8 cellular contexts compared by ENCODE assay signal in genomic region chr19:3376089-3376455, GRCh38. TPM values are rescaled to one million over a fixed set of nuclear protein-coding genes. Genes with fewer than 3 reads are reported as not detected.
DNase-seq lines count a peak whose midpoint lies in the region; ATAC-seq and TF ChIP-seq lines count a peak whose summit lies in the region.
"Not testable (repeated sequence)": the region's sequence is repeated elsewhere in the genome, so short reads cannot be mapped to it uniquely, and the experiment has no call there.

No MANE protein-coding gene starts in this region.

- H3K79me2 ChIP-seq in fibroblast of lung (ENCODE audit: control insufficient read depth, insufficient read depth, low read length) = peaks cover 80% of the 10 kb centered on the region

- H3K27ac Mint-ChIP-seq in CD14-positive monocyte = peak overlapping the region in 4 of 7 donors; percentile 33 to 53 (median 46)
- H3K27ac Mint-ChIP-seq in WTC11 = not testable (repeated sequence)

- DNase-seq in CD14-positive monocyte (ENCODE audit: low spot score); WTC11 (ENCODE audit: low spot score); caudate nucleus (lab: John Stamatoyannopoulos, UW); fibroblast of lung (ENCODE audit: low read depth in 2 of 2); ovary; spleen; transverse colon: not testable (repeated sequence)

- peak overlapping the region; percentile 87 for H3K27ac ChIP-seq in caudate nucleus (ENCODE audit: low read depth, low read length)
- peak overlapping the region; percentile 65 for H3K27ac ChIP-seq in fibroblast of lung (ENCODE audit: insufficient read depth, low read length)
- peak overlapping the region; percentile 97 to 99 for H3K27ac ChIP-seq in liver (ENCODE audit: low read depth in 1 of 2, low read length in 2 of 2)
- peak overlapping the region; percentile 81 to 87 for H3K27ac ChIP-seq in ovary
- peak overlapping the region; percentile 10 to 86 (median 81) for H3K27ac ChIP-seq in spleen
- peak overlapping the region; percentile 81 to 99 (median 92) for H3K27ac ChIP-seq in transverse colon

- peaks cover 19% of the 10 kb centered on the region for H3K4me1 ChIP-seq in fibroblast of lung (ENCODE audit: control insufficient read depth, extremely low read depth, insufficient read depth, low read length)
- H3K4me1 ChIP-seq in liver (ENCODE audit: control insufficient read depth in 4 of 4, insufficient read depth in 4 of 4, low read length in 3 of 4) = peaks cover 11 to 59% (median 42%) of the 10 kb centered on the region in 4 donors
- H3K4me1 ChIP-seq in ovary (ENCODE audit: insufficient read depth) = peaks cover 23% of the 10 kb centered on the region
- peaks cover 6 to 100% (median 67%) of the 10 kb centered on the region in 6 donors for H3K4me1 ChIP-seq in spleen
- peaks cover 8 to 37% (median 18%) of the 10 kb centered on the region in 4 donors for H3K4me1 ChIP-seq in transverse colon

- H3K4me3 Mint-ChIP-seq in CD14-positive monocyte, WTC11: not testable (repeated sequence)

- TF ChIP-seq POLR2A in ovary (IDR thresholded peaks at IDR 0.05); spleen (IDR thresholded peaks at IDR 0.05); transverse colon (IDR thresholded peaks at IDR 0.05): not testable (repeated sequence)

- not testable (repeated sequence) for TF ChIP-seq CTCF in CD14-positive monocyte (IDR thresholded peaks at IDR 0.05); WTC11 (IDR thresholded peaks at IDR 0.05); fibroblast of lung (conservative IDR thresholded peaks at IDR 0.05 in 1 of 2, IDR thresholded peaks at IDR 0.05 in 1 of 2; ENCODE audit: low read depth in 1 of 2, low read length in 2 of 2); liver (IDR thresholded peaks at IDR 0.05; ENCODE audit: low read depth, low read length, missing input control); ovary (IDR thresholded peaks at IDR 0.05); spleen (IDR thresholded peaks at IDR 0.05 in 8 of 11, conservative IDR thresholded peaks at IDR 0.05 in 3 of 11); transverse colon (IDR thresholded peaks at IDR 0.05)

- H2AFZ ChIP-seq in fibroblast of lung (ENCODE audit: low read length) = not testable (repeated sequence)

- H4K20me1 ChIP-seq in fibroblast of lung (ENCODE audit: control insufficient read depth, extremely low read depth, insufficient read depth, low read length) = not testable (repeated sequence)

- in situ Hi-C loops in transverse colon (cut with MboI; ENCODE audit: low pct_ligation_motif_present in 1 of 4, low pct_unique_long_range_greater_than_20kb in 1 of 4, low sequenced_read_pairs in 3 of 4) = not testable (repeated sequence)

- TF ChIP-seq EP300 in ovary (IDR thresholded peaks at IDR 0.05); transverse colon (IDR thresholded peaks at IDR 0.05; ENCODE audit: low read depth): not testable (repeated sequence)

- intact Hi-C loops in CD14-positive monocyte (cut with micrococcal nuclease); ovary (cut with DNase I); spleen (cut with DNase I; ENCODE audit: low total_unique reads); transverse colon (cut with DNase I; ENCODE audit: low total_unique reads): not testable (repeated sequence)

- TF ChIP-seq RAD21 in liver (IDR thresholded peaks at IDR 0.05) = not testable (repeated sequence)

- peaks cover 8 to 41% of the 10 kb centered on the region in 2 donors for H3K36me3 Mint-ChIP-seq in CD14-positive monocyte
- H3K36me3 Mint-ChIP-seq in WTC11 = not testable (repeated sequence)

- H3K9me3 ChIP-seq in fibroblast of lung (ENCODE audit: control insufficient read depth, insufficient read depth, low read depth, low read length); liver (ENCODE audit: control insufficient read depth in 4 of 4, low read length in 3 of 4); ovary; spleen; transverse colon: not testable (repeated sequence)

- not testable (repeated sequence) for H3K36me3 ChIP-seq in fibroblast of lung (ENCODE audit: control insufficient read depth, insufficient read depth, low read length); liver (ENCODE audit: control insufficient read depth in 4 of 4, insufficient read depth in 3 of 4, low read depth in 1 of 4, low read length in 3 of 4); ovary; transverse colon
- H3K36me3 ChIP-seq in spleen = peaks cover 0 to 18% (median 0%) of the 10 kb centered on the region in 6 donors

- CTCF ChIA-PET in WTC11 (lab: Charles Lee) = interaction anchor here (0.6 kb wide), 1 partner anchor 23 kb away, joined by 3 read pairs; no protein-coding TSS in a partner anchor

- H3K9ac ChIP-seq in fibroblast of lung (ENCODE audit: insufficient read depth, low read length) = not testable (repeated sequence)
- peak overlapping the region; percentile 0 to 81 for H3K9ac ChIP-seq in liver (ENCODE audit: low read depth in 1 of 2, low read length in 2 of 2)

- peaks cover 27% of the 10 kb centered on the region for H3K4me1 Mint-ChIP-seq in CD14-positive monocyte
- not testable (repeated sequence) for H3K4me1 Mint-ChIP-seq in WTC11

- H3K27me3 Mint-ChIP-seq in CD14-positive monocyte (ENCODE audit: low read depth in 3 of 3) = not testable (repeated sequence)
- H3K27me3 Mint-ChIP-seq in WTC11 (ENCODE audit: low read depth) = peaks cover 37% of the 10 kb centered on the region

- not testable (repeated sequence) for H3K4me2 ChIP-seq in fibroblast of lung (ENCODE audit: extremely low read depth, insufficient read depth, low read length)

- H3K4me3 ChIP-seq in fibroblast of lung (replicated peaks in 1 of 4; ENCODE audit: control extremely low read depth in 1 of 4, insufficient read depth in 1 of 4, low read depth in 3 of 4, low read length in 4 of 4); liver (ENCODE audit: low read depth in 1 of 3, low read length in 3 of 3); ovary; transverse colon: not testable (repeated sequence)
- H3K4me3 ChIP-seq in spleen = peak overlapping the region in 1 of 8 donors; percentile 13

- H3K27me3 ChIP-seq in fibroblast of lung (ENCODE audit: control insufficient read depth, insufficient read depth, low read length); liver (ENCODE audit: control insufficient read depth in 4 of 4, insufficient read depth in 4 of 4, low read length in 3 of 4); ovary; spleen (replicated peaks in 1 of 7); transverse colon: not testable (repeated sequence)

- 62% methylated on average over 12 of the region's 12 CpGs for WGBS in liver
- WGBS in ovary, 3 donors = 80 to 88% (median 86%) methylated on average over 12 of the region's 12 CpGs
- WGBS in spleen, 5 donors = 68 to 81% (median 78%) methylated on average over 5 to 12 of the region's 12 CpGs
- 79% methylated on average over 12 of the region's 12 CpGs; no CpG with 5 or more reads in 1 of the 2 donors for WGBS in transverse colon (ENCODE audit: low coverage in 1 of 2), 2 donors

- POLR2A ChIA-PET in WTC11 (lab: Charles Lee) = not testable (repeated sequence)

- H3K9me3 Mint-ChIP-seq in CD14-positive monocyte, WTC11: not testable (repeated sequence)

- ATAC-seq in WTC11 = not testable (repeated sequence)

TF ChIP-seq in WTC11, 78 proteins besides CTCF, POLR2A, EP300 and RAD21:
- TF ChIP-seq ZNF121 (CRISPR knock-in tag; IDR thresholded peaks at IDR 0.05) = peak; percentile 76; the same call in 1 of the 2 replicates

TF ChIP-seq in liver, 16 proteins besides CTCF, POLR2A, EP300 and RAD21:
- peak; percentile 19 for TF ChIP-seq ATF3 (IDR thresholded peaks at IDR 0.05)

RNA-seq across cellular contexts. Expression of gene NFIC, which starts 9.7 kb away (rescaled TPM):
- polyA plus RNA-seq in CD14-positive monocyte (10 to 100 TPM in 1 of 2 donors, 1 to 10 TPM in 1; 7.0 to 11.5 TPM), fibroblast of lung (7.9 and 16.6 TPM in 2 replicates), liver (10 to 100 TPM; 71.8 to 78.5 TPM), ovary (10 to 100 TPM; 31.9 to 71.1 TPM), spleen (10 to 100 TPM in 1 of 3 donors, 1 to 10 TPM in 2; 4.1 to 23.4 (median 4.2) TPM)
- total RNA-seq in WTC11 (2021) (3.5 to 4.4 TPM (median 4.0 TPM) in 3 replicates), fibroblast of lung (34.9 and 66.4 TPM in 2 replicates), liver (100 to 1,000 TPM in 1 of 2 donors, 10 to 100 TPM in 1; 12.8 to 100 TPM), ovary (100 to 1,000 TPM in 5 of 7 donors, 10 to 100 TPM in 2; 62.0 to 345 (median 283) TPM), spleen (100 to 1,000 TPM in 2 of 7 donors, 10 to 100 TPM in 5; 65.4 to 125 (median 77.1) TPM), transverse colon (100 to 1,000 TPM in 1 of 4 donors, 10 to 100 TPM in 3; 39.9 to 145 (median 68.1) TPM)
- 89.7 and 117 TPM in 2 replicates for polyA plus RNA-seq in fibroblast of lung (2012)
- polyA minus RNA-seq in fibroblast of lung (ENCODE audit: low replicate concordance) = 101 and 159 TPM in 2 replicates
